Comparison of ENCODE assay signal across 1 cellular context in genomic region chr17:76233588-76234353, GRCh38.
A peak's percentile ranks its signal among the peaks of the same experiment; 100 is the strongest.
TF ChIP-seq lines count a peak whose summit lies in the region.

No MANE protein-coding gene starts in this region.

TF ChIP-seq in K562, 482 proteins besides CTCF, POLR2A, EP300 and RAD21 (continued from another document and continues in another):
- TF ChIP-seq MYBL2 (IDR thresholded peaks at IDR 0.05; ENCODE audit: low read depth) (no peak), MYBL2 (CRISPR knock-in tag; IDR thresholded peaks at IDR 0.05; ENCODE audit: borderline replicate concordance) (no peak), HIVEP1 (CRISPR knock-in tag; IDR thresholded peaks at IDR 0.05) (no peak), ILF3 (IDR thresholded peaks at IDR 0.05; ENCODE audit: borderline replicate concordance) (no peak), ZNF77 (CRISPR knock-in tag; IDR thresholded peaks at IDR 0.05) (no peak), C11orf30 (IDR thresholded peaks at IDR 0.05; ENCODE audit: low read depth) (no peak), PCBP1 (IDR thresholded peaks at IDR 0.05; ENCODE audit: low read depth, low read length, poor library complexity, severe bottlenecking) (no peak), MLLT1 (IDR thresholded peaks at IDR 0.05) (no peak), NONO (IDR thresholded peaks at IDR 0.05; ENCODE audit: low read depth in 2 of 2, low read length in 1 of 2) (no peak), MAZ (CRISPR knock-in tag; conservative IDR thresholded peaks at IDR 0.05 in 1 of 2, IDR thresholded peaks at IDR 0.05 in 1 of 2) (0 out of 4 replicates have a peak, but pooled peaks of 1 of the 2 experiments have one; percentile 15), NFE2 (IDR thresholded peaks at IDR 0.05; ENCODE audit: low read depth) (no peak), THRAP3 (IDR thresholded peaks at IDR 0.05; ENCODE audit: borderline replicate concordance) (no peak), KLF1 (tag; IDR thresholded peaks at IDR 0.05) (no peak), RHOXF2B (CRISPR knock-in tag; conservative IDR thresholded peaks at IDR 0.05) (no peak), RCOR1 (IDR thresholded peaks at IDR 0.05; ENCODE audit: borderline replicate concordance in 1 of 2, low read depth in 2 of 2, low read length in 2 of 2) (no peak), SNRNP70 (optimal IDR thresholded peaks at IDR 0.05; ENCODE audit: low read depth, low read length) (no peak), BACH1 (tag; IDR thresholded peaks at IDR 0.05) (no peak), EP400 (IDR thresholded peaks at IDR 0.05) (peak; percentile 11; the same call in 1 of the 2 replicates), CHD4 (IDR thresholded peaks at IDR 0.05; ENCODE audit: insufficient read depth, insufficient replicate concordance, low read depth, low read length, poor library complexity, severe bottlenecking) (no peak), ZC3H11A (IDR thresholded peaks at IDR 0.05; ENCODE audit: low read depth, low read length) (no peak), HDAC8 (tag; IDR thresholded peaks at IDR 0.05) (0 out of 2 replicates have a peak, but pooled peaks have one; percentile 43), IRF1 (CRISPR knock-in tag; IDR thresholded peaks at IDR 0.05; ENCODE audit: borderline replicate concordance) (no peak), ZNF253 (CRISPR knock-in tag; conservative IDR thresholded peaks at IDR 0.05) (no peak), THRB (CRISPR knock-in tag; conservative IDR thresholded peaks at IDR 0.05) (no peak), TCFL5 (CRISPR knock-in tag; conservative IDR thresholded peaks at IDR 0.05) (no peak), TAF7 (tag; IDR thresholded peaks at IDR 0.05) (no peak), DPF2 (IDR thresholded peaks at IDR 0.05) (peak; percentile 25; the same call in 1 of the 2 replicates), HMGXB4 (CRISPR knock-in tag; IDR thresholded peaks at IDR 0.05) (no peak), TOE1 (IDR thresholded peaks at IDR 0.05; ENCODE audit: borderline replicate concordance) (peak; percentile 9; the same call in 1 of the 2 replicates), TOE1 (CRISPR knock-in tag; IDR thresholded peaks at IDR 0.05; ENCODE audit: borderline replicate concordance, low read depth) (no peak), ADNP (tag; IDR thresholded peaks at IDR 0.05) (0 out of 2 replicates have a peak, but pooled peaks have one; percentile 37), NR4A1 (CRISPR knock-in tag; IDR thresholded peaks at IDR 0.05) (no peak), NR4A1 (tag; IDR thresholded peaks at IDR 0.05) (peak; percentile 75), KDM1A (IDR thresholded peaks at IDR 0.05) (peak; percentile 8 to 66; a peak in 2 of 4 replicates), NRF1 (conservative IDR thresholded peaks at IDR 0.05 in 1 of 2, IDR thresholded peaks at IDR 0.05 in 1 of 2) (no peak), WHSC1 (IDR thresholded peaks at IDR 0.05; ENCODE audit: low read length) (no peak), USF2 (CRISPR knock-in tag; IDR thresholded peaks at IDR 0.05) (no peak)
- TF ChIP-seq, protein P1, sequence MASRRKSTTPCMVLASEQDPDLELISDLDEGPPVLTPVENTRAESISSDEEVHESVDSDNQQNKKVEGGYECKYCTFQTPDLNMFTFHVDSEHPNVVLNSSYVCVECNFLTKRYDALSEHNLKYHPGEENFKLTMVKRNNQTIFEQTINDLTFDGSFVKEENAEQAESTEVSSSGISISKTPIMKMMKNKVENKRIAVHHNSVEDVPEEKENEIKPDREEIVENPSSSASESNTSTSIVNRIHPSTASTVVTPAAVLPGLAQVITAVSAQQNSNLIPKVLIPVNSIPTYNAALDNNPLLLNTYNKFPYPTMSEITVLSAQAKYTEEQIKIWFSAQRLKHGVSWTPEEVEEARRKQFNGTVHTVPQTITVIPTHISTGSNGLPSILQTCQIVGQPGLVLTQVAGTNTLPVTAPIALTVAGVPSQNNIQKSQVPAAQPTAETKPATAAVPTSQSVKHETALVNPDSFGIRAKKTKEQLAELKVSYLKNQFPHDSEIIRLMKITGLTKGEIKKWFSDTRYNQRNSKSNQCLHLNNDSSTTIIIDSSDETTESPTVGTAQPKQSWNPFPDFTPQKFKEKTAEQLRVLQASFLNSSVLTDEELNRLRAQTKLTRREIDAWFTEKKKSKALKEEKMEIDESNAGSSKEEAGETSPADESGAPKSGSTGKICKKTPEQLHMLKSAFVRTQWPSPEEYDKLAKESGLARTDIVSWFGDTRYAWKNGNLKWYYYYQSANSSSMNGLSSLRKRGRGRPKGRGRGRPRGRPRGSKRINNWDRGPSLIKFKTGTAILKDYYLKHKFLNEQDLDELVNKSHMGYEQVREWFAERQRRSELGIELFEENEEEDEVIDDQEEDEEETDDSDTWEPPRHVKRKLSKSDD (conservative IDR thresholded peaks at IDR 0.05; ENCODE audit: low read length), result no peak
- TF ChIP-seq, protein P2, sequence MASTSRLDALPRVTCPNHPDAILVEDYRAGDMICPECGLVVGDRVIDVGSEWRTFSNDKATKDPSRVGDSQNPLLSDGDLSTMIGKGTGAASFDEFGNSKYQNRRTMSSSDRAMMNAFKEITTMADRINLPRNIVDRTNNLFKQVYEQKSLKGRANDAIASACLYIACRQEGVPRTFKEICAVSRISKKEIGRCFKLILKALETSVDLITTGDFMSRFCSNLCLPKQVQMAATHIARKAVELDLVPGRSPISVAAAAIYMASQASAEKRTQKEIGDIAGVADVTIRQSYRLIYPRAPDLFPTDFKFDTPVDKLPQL (IDR thresholded peaks at IDR 0.05; ENCODE audit: extremely low read depth, insufficient read length), result no peak
- TF ChIP-seq, protein P3, sequence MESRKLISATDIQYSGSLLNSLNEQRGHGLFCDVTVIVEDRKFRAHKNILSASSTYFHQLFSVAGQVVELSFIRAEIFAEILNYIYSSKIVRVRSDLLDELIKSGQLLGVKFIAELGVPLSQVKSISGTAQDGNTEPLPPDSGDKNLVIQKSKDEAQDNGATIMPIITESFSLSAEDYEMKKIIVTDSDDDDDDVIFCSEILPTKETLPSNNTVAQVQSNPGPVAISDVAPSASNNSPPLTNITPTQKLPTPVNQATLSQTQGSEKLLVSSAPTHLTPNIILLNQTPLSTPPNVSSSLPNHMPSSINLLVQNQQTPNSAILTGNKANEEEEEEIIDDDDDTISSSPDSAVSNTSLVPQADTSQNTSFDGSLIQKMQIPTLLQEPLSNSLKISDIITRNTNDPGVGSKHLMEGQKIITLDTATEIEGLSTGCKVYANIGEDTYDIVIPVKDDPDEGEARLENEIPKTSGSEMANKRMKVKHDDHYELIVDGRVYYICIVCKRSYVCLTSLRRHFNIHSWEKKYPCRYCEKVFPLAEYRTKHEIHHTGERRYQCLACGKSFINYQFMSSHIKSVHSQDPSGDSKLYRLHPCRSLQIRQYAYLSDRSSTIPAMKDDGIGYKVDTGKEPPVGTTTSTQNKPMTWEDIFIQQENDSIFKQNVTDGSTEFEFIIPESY (CRISPR knock-in tag; IDR thresholded peaks at IDR 0.05), result peak; percentile 40; the same call in 1 of the 2 replicates
- TF ChIP-seq, protein P4, sequence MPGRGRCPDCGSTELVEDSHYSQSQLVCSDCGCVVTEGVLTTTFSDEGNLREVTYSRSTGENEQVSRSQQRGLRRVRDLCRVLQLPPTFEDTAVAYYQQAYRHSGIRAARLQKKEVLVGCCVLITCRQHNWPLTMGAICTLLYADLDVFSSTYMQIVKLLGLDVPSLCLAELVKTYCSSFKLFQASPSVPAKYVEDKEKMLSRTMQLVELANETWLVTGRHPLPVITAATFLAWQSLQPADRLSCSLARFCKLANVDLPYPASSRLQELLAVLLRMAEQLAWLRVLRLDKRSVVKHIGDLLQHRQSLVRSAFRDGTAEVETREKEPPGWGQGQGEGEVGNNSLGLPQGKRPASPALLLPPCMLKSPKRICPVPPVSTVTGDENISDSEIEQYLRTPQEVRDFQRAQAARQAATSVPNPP (IDR thresholded peaks at IDR 0.05; ENCODE audit: borderline replicate concordance, insufficient read depth, insufficient read length), result no peak
- TF ChIP-seq, protein P5, sequence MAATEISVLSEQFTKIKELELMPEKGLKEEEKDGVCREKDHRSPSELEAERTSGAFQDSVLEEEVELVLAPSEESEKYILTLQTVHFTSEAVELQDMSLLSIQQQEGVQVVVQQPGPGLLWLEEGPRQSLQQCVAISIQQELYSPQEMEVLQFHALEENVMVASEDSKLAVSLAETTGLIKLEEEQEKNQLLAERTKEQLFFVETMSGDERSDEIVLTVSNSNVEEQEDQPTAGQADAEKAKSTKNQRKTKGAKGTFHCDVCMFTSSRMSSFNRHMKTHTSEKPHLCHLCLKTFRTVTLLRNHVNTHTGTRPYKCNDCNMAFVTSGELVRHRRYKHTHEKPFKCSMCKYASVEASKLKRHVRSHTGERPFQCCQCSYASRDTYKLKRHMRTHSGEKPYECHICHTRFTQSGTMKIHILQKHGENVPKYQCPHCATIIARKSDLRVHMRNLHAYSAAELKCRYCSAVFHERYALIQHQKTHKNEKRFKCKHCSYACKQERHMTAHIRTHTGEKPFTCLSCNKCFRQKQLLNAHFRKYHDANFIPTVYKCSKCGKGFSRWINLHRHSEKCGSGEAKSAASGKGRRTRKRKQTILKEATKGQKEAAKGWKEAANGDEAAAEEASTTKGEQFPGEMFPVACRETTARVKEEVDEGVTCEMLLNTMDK (IDR thresholded peaks at IDR 0.05; ENCODE audit: borderline replicate concordance, insufficient read depth, low read depth, low read length, poor library complexity, severe bottlenecking), result no peak
- TF ChIP-seq, protein P6, sequence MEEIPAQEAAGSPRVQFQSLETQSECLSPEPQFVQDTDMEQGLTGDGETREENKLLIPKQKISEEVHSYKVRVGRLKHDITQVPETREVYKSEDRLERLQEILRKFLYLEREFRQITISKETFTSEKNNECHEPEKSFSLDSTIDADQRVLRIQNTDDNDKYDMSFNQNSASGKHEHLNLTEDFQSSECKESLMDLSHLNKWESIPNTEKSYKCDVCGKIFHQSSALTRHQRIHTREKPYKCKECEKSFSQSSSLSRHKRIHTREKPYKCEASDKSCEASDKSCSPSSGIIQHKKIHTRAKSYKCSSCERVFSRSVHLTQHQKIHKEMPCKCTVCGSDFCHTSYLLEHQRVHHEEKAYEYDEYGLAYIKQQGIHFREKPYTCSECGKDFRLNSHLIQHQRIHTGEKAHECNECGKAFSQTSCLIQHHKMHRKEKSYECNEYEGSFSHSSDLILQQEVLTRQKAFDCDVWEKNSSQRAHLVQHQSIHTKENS (CRISPR knock-in tag; IDR thresholded peaks at IDR 0.05), result no peak
- TF ChIP-seq, protein P7, sequence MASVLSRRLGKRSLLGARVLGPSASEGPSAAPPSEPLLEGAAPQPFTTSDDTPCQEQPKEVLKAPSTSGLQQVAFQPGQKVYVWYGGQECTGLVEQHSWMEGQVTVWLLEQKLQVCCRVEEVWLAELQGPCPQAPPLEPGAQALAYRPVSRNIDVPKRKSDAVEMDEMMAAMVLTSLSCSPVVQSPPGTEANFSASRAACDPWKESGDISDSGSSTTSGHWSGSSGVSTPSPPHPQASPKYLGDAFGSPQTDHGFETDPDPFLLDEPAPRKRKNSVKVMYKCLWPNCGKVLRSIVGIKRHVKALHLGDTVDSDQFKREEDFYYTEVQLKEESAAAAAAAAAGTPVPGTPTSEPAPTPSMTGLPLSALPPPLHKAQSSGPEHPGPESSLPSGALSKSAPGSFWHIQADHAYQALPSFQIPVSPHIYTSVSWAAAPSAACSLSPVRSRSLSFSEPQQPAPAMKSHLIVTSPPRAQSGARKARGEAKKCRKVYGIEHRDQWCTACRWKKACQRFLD (CRISPR knock-in tag; IDR thresholded peaks at IDR 0.05), result no peak
